Comparison of ENCODE assay signal across 11 cellular contexts in genomic region chr12:121531356-121531750, GRCh38. TPM values are rescaled to one million over a fixed set of nuclear protein-coding genes. Genes with fewer than 3 reads are reported as not detected.
DNase-seq lines count a peak whose midpoint lies in the region; ATAC-seq and TF ChIP-seq lines count a peak whose summit lies in the region.
"Had no signal": no experiment of that assay in that cellular context is flagged by ENCODE, and none has a peak within 500 bp of the region (broad histone marks: within the 10 kb centered on the region; RNA-seq: fewer than 3 reads in every experiment).

No MANE protein-coding gene starts in this region.

- H3K9me2 ChIP-seq in OCI-LY7 (ENCODE audit: insufficient read depth, low read length) = no peaks in the 10 kb centered on the region

- no peak for TF ChIP-seq EP300 in upper lobe of left lung (IDR thresholded peaks at IDR 0.05)

- H3K27ac Mint-ChIP-seq in endodermal cell = peak overlapping the region; percentile 49

- peaks cover 11% of the 10 kb centered on the region for H3K79me1 ChIP-seq in mesendoderm (ENCODE audit: low read length)

- H3K4me3 Mint-ChIP-seq in endodermal cell = no peak overlapping the region

- no peak overlapping the region for H3K4ac ChIP-seq in mesendoderm (ENCODE audit: low read depth, low read length)

- H3K36me3 ChIP-seq in heart left ventricle (peaks cover 0 to 33% (median 6%) of the 10 kb centered on the region in 9 donors), right atrium auricular region (no peaks in the 10 kb centered on the region), OCI-LY7 (ENCODE audit: insufficient read depth, low read length) (peaks cover 43% of the 10 kb centered on the region), endodermal cell (ENCODE audit: control insufficient read depth, insufficient read depth, low read length) (peaks cover 48% of the 10 kb centered on the region), upper lobe of left lung (peaks cover 0 to 7% (median 0%) of the 10 kb centered on the region in 4 donors), mesendoderm (ENCODE audit: control insufficient read depth, insufficient read depth, low read length) (peaks cover 6% of the 10 kb centered on the region)

- H3K56ac ChIP-seq in mesendoderm (ENCODE audit: low read length) = no peak overlapping the region

- no peak overlapping the region for H2BK15ac ChIP-seq in mesendoderm (replicated peaks; ENCODE audit: low read depth)

- no peak overlapping the region for H4K8ac ChIP-seq in mesendoderm (ENCODE audit: low read depth, low read length)

- H3K4me2 ChIP-seq in OCI-LY7 (ENCODE audit: low read length) = peak overlapping the region; percentile 54
- H3K4me2 ChIP-seq in mesendoderm (ENCODE audit: low read length) = no peak overlapping the region

- H3K18ac ChIP-seq in mesendoderm (ENCODE audit: low read length) = no peak overlapping the region

- no peak overlapping the region for H2BK120ac ChIP-seq in mesendoderm (ENCODE audit: low read depth, low read length)

- H3K23ac ChIP-seq in mesendoderm (ENCODE audit: low read length) = no peak overlapping the region

- no peaks in the 10 kb centered on the region for H4K20me1 ChIP-seq in OCI-LY7 (ENCODE audit: insufficient read depth, low read length)

- no peaks in the 10 kb centered on the region for H3K27me3 Mint-ChIP-seq in endodermal cell (ENCODE audit: insufficient read depth)

- no peak overlapping the region for H3K4me3 ChIP-seq in heart left ventricle
- H3K4me3 ChIP-seq in right atrium auricular region = no peak overlapping the region
- H3K4me3 ChIP-seq in OCI-LY7 (ENCODE audit: low read depth, low read length, poor library complexity, severe bottlenecking) = no peak overlapping the region
- H3K4me3 ChIP-seq in endodermal cell (ENCODE audit: low read length) = no peak overlapping the region
- H3K4me3 ChIP-seq in upper lobe of left lung = no peak overlapping the region
- H3K4me3 ChIP-seq in mesendoderm (ENCODE audit: low read length) = no peak overlapping the region

- no peak for ATAC-seq in heart left ventricle
- no peak for ATAC-seq in upper lobe of left lung (ENCODE audit: low FRiP score in 2 of 2)
- no peak for ATAC-seq in left lobe of liver

- TF ChIP-seq CTCF in heart left ventricle (IDR thresholded peaks at IDR 0.05) (no peak), right atrium auricular region (IDR thresholded peaks at IDR 0.05) (no peak), OCI-LY7 (conservative IDR thresholded peaks at IDR 0.05; ENCODE audit: low read length) (no peak), endodermal cell (conservative IDR thresholded peaks at IDR 0.05) (no peak), upper lobe of left lung (IDR thresholded peaks at IDR 0.05) (no peak)

- H3K36me3 Mint-ChIP-seq in endodermal cell (ENCODE audit: low read depth) = peaks cover 57% of the 10 kb centered on the region

- H2BK5ac ChIP-seq in mesendoderm (ENCODE audit: low read length) = no peak overlapping the region

- H3K9ac ChIP-seq in endodermal cell (ENCODE audit: extremely low read depth, low read length, poor library complexity, severe bottlenecking) (no peak overlapping the region), mesendoderm (ENCODE audit: low read length) (no peak overlapping the region)

- H3K27me3 ChIP-seq in heart left ventricle (no peaks in the 10 kb centered on the region), right atrium auricular region (no peaks in the 10 kb centered on the region), endodermal cell (ENCODE audit: control insufficient read depth, insufficient read depth, low read length, poor library complexity, severe bottlenecking) (no peaks in the 10 kb centered on the region), upper lobe of left lung (no peaks in the 10 kb centered on the region), mesendoderm (ENCODE audit: insufficient read depth, low read length, poor library complexity) (no peaks in the 10 kb centered on the region)

- H2AK5ac ChIP-seq in mesendoderm (ENCODE audit: low read length) = no peak overlapping the region

- DNase-seq in heart left ventricle (no peak), right atrium auricular region (ENCODE audit: low spot score) (no peak), OCI-LY7 (ENCODE audit: low spot score) (no peak), endodermal cell (no peak), upper lobe of left lung (no peak), mesendoderm (no peak), left lobe of liver (ENCODE audit: low spot score) (no peak), NCI-H2171 treated with DMSO at 0.1 percent for 48 hours (lab: John Stamatoyannopoulos, UW) (no peak)
- DNase-seq: left colon; NCI-H1436; stimulated activated CD8-positive, alpha-beta memory T cell treated with anti-CD3 and anti-CD28 coated beads, Interleukin-4, amount 100 ng/mL, for 48 hours had no signal

- POLR2A ChIA-PET in OCI-LY7 (lab: Charles Lee) = no interaction called here

- H3K4me1 Mint-ChIP-seq in endodermal cell = peaks cover 22% of the 10 kb centered on the region

- intact Hi-C loops in heart left ventricle (cut with DNase I) = no loop called here
- intact Hi-C loops in OCI-LY7 (cut with micrococcal nuclease; ENCODE audit: unreplicated experiment) = no loop called here

- BruUV-seq in OCI-LY7 (replicated peaks; lab: Mats Ljungman, UMichigan) = no TSS peak

- no peak overlapping the region for H4K5ac ChIP-seq in mesendoderm (ENCODE audit: low read length)

- no peak overlapping the region for H2AFZ ChIP-seq in OCI-LY7 (ENCODE audit: low read length)

- no peaks in the 10 kb centered on the region for H3K9me3 Mint-ChIP-seq in endodermal cell

- peak overlapping the region in 10 of 12 donors; percentile 50 to 83 (median 69) for H3K27ac ChIP-seq in heart left ventricle
- peak overlapping the region in 1 of 2 donors; percentile 23 for H3K27ac ChIP-seq in right atrium auricular region
- H3K27ac ChIP-seq in OCI-LY7 (ENCODE audit: low read depth, low read length, poor library complexity, severe bottlenecking) = peak overlapping the region; percentile 72
- no peak overlapping the region for H3K27ac ChIP-seq in endodermal cell (ENCODE audit: low read depth, low read length)
- peak overlapping the region; percentile 76 to 93 (median 86) for H3K27ac ChIP-seq in upper lobe of left lung
- H3K27ac ChIP-seq in mesendoderm (ENCODE audit: low read depth, low read length) = no peak overlapping the region

- H3K79me2 ChIP-seq in OCI-LY7 (ENCODE audit: insufficient read depth, low read depth, low read length) = no peaks in the 10 kb centered on the region
- H3K79me2 ChIP-seq in mesendoderm (ENCODE audit: control insufficient read depth, insufficient read depth, low read length) = peaks cover 9% of the 10 kb centered on the region

- WGBS in heart left ventricle, 4 donors = 95 to 100% (median 95%) methylated on average over 1 of the region's 1 CpG
- WGBS in endodermal cell (ENCODE audit: insufficient coverage in 1 of 2, insufficient read length in 1 of 2), 2 experiments = 90 to 100% methylated on average over 1 of the region's 1 CpG
- WGBS in upper lobe of left lung, 2 donors = 67 to 86% methylated on average over 1 of the region's 1 CpG
- WGBS in mesendoderm (ENCODE audit: extremely low coverage, insufficient coverage, low lambda C conversion rate) = no CpG with 5 or more reads among the region's 1 CpG

- H3K4me1 ChIP-seq in heart left ventricle (peaks cover 0 to 62% (median 52%) of the 10 kb centered on the region in 12 donors), right atrium auricular region (peaks cover 0 to 37% of the 10 kb centered on the region in 2 donors), OCI-LY7 (ENCODE audit: insufficient read depth, low read length, poor library complexity, severe bottlenecking) (peaks cover 43% of the 10 kb centered on the region), endodermal cell (ENCODE audit: control insufficient read depth, insufficient read depth, low read length) (no peaks in the 10 kb centered on the region), upper lobe of left lung (peaks cover 50 to 60% (median 56%) of the 10 kb centered on the region in 4 donors), mesendoderm (ENCODE audit: control insufficient read depth, low read depth, low read length) (peaks cover 5% of the 10 kb centered on the region)

- H3K9me3 ChIP-seq in heart left ventricle = no peaks in the 10 kb centered on the region
- H3K9me3 ChIP-seq in right atrium auricular region = no peaks in the 10 kb centered on the region
- no peaks in the 10 kb centered on the region for H3K9me3 ChIP-seq in OCI-LY7 (ENCODE audit: low read length)
- no peaks in the 10 kb centered on the region for H3K9me3 ChIP-seq in endodermal cell (ENCODE audit: control insufficient read depth, low read length)
- no peaks in the 10 kb centered on the region for H3K9me3 ChIP-seq in upper lobe of left lung

- CTCF ChIA-PET in OCI-LY7 (lab: Charles Lee; ENCODE audit: unreplicated experiment) = no interaction called here

- TF ChIP-seq POLR2A in heart left ventricle (IDR thresholded peaks at IDR 0.05) (no peak), upper lobe of left lung (IDR thresholded peaks at IDR 0.05) (no peak)

RNA-seq across cellular contexts. Expression of gene KDM2B, which starts 49.5 kb away (rescaled TPM):
- total RNA-seq in heart left ventricle = 10 to 100 TPM in 6 of 9 donors, 1 to 10 TPM in 3; 7.9 to 24.7 (median 11.9) TPM
- polyA plus RNA-seq in heart left ventricle = 1 to 10 TPM; 7.3 to 9.9 TPM
- 10 to 100 TPM in 1 of 2 donors, 1 to 10 TPM in 1; 9.5 to 10.8 TPM for total RNA-seq in right atrium auricular region
- 75.1 and 78.5 TPM in 2 replicates for total RNA-seq in OCI-LY7 (2014; rRNA removed; shearing (Covaris generic))
- total RNA-seq in OCI-LY7 (2022) = 88.0 and 93.6 TPM in 2 replicates
- 100 to 1,000 TPM; 103 to 125 TPM for total RNA-seq in endodermal cell
- 64.7 TPM for polyA plus RNA-seq in endodermal cell (2013, experiment 1 of 2)
- polyA plus RNA-seq in endodermal cell (2013, experiment 2 of 2) = 60.8 TPM
- total RNA-seq in upper lobe of left lung = 10 to 100 TPM; 29.5 to 81.7 (median 34.2) TPM
- 74.8 TPM for polyA plus RNA-seq in mesendoderm (2013, experiment 1 of 2)
- 78.1 TPM for polyA plus RNA-seq in mesendoderm (2013, experiment 2 of 2)
- total RNA-seq in left lobe of liver = 10.1 TPM

Comparison
In these comparisons a context has a peak if more than half of its experiments do, and no peak if none do; other contexts are left out.
1. H3K27ac ChIP-seq: peak in heart left ventricle (10 of 12), OCI-LY7 (single experiment) and upper lobe of left lung (4 of 4); none in endodermal cell (single experiment) and mesendoderm (single experiment).